Comparison of ENCODE assay signal across 2 cellular contexts in the genomic region with DNA sequence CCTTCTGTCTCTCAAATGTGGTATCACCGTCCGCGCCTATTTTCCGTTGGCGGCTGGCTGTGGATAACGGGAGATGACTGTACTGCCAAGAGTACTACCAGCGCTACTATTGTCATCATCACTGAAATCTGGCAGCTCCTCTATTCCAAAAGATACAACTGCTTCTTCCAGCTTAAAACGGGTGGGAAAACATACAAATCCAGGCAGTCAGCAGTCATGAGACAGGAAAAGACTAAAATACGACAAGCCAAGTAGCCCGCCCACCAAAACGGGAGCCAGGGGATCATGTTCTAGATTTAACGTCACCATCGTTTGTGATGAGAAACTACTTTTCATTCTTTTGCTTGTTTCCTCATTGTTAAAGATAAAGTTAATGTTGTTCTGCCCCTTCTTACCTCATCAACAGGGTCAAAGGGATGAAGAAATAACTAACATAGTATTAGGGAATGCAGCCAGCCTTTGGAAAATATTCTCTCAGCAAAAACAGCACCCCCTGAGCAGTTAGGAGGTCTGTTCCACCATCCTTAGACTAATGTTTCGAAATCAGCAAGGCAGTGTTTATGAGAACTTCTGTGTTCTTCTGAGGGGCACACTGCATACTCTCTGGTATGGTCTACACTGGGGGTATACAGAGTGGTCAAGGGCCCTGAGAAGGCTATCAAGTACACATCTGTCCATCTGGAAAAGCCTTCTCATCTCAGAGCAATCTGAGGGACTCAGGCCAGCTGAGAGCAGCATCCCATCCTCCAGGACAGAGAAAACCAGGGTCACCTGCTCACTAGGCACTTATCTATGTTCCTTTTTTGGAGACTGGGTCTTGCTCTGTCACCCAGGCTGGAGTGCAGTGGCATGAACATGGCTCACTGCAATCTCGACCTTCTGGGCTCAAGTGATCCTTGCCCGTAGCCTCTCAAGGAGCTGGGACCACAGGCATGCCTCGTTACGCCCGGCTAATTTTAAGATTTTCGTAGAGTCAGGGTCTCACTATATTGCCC.
TF ChIP-seq lines count a peak whose summit lies in the region.

No MANE protein-coding gene starts in this region.

TF ChIP-seq in liver, 16 proteins besides CTCF, POLR2A, EP300 and RAD21:
- TF ChIP-seq NR2F2 (IDR thresholded peaks at IDR 0.05), result peak; percentile 56
- TF ChIP-seq TAF1 (conservative IDR thresholded peaks at IDR 0.05), result no peak

TF ChIP-seq in HepG2, 621 proteins besides CTCF, POLR2A, EP300 and RAD21:
- no peak for TF ChIP-seq ZNF550 (CRISPR knock-in tag; IDR thresholded peaks at IDR 0.05; ENCODE audit: borderline replicate concordance)
- TF ChIP-seq ZNF136 (CRISPR knock-in tag; IDR thresholded peaks at IDR 0.05; ENCODE audit: low read depth), result no peak
- TF ChIP-seq, protein P1, sequence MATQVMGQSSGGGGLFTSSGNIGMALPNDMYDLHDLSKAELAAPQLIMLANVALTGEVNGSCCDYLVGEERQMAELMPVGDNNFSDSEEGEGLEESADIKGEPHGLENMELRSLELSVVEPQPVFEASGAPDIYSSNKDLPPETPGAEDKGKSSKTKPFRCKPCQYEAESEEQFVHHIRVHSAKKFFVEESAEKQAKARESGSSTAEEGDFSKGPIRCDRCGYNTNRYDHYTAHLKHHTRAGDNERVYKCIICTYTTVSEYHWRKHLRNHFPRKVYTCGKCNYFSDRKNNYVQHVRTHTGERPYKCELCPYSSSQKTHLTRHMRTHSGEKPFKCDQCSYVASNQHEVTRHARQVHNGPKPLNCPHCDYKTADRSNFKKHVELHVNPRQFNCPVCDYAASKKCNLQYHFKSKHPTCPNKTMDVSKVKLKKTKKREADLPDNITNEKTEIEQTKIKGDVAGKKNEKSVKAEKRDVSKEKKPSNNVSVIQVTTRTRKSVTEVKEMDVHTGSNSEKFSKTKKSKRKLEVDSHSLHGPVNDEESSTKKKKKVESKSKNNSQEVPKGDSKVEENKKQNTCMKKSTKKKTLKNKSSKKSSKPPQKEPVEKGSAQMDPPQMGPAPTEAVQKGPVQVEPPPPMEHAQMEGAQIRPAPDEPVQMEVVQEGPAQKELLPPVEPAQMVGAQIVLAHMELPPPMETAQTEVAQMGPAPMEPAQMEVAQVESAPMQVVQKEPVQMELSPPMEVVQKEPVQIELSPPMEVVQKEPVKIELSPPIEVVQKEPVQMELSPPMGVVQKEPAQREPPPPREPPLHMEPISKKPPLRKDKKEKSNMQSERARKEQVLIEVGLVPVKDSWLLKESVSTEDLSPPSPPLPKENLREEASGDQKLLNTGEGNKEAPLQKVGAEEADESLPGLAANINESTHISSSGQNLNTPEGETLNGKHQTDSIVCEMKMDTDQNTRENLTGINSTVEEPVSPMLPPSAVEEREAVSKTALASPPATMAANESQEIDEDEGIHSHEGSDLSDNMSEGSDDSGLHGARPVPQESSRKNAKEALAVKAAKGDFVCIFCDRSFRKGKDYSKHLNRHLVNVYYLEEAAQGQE (IDR thresholded peaks at IDR 0.05; ENCODE audit: borderline replicate concordance in 1 of 2, low read depth in 1 of 2, low read length in 2 of 2), result no peak
- TF ChIP-seq ZNF724P (CRISPR knock-in tag; IDR thresholded peaks at IDR 0.05; ENCODE audit: borderline replicate concordance), result no peak
- no peak for TF ChIP-seq PTBP1 (IDR thresholded peaks at IDR 0.05; ENCODE audit: low read depth, low read length, poor library complexity, severe bottlenecking)
- no peak for TF ChIP-seq ZNF34 (CRISPR knock-in tag; IDR thresholded peaks at IDR 0.05; ENCODE audit: borderline replicate concordance)
- TF ChIP-seq, protein P2, sequence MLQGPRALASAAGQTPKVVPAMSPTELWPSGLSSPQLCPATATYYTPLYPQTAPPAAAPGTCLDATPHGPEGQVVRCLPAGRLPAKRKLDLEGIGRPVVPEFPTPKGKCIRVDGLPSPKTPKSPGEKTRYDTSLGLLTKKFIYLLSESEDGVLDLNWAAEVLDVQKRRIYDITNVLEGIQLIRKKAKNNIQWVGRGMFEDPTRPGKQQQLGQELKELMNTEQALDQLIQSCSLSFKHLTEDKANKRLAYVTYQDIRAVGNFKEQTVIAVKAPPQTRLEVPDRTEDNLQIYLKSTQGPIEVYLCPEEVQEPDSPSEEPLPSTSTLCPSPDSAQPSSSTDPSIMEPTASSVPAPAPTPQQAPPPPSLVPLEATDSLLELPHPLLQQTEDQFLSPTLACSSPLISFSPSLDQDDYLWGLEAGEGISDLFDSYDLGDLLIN (CRISPR knock-in tag; IDR thresholded peaks at IDR 0.05; ENCODE audit: borderline replicate concordance), result no peak
- no peak for TF ChIP-seq ZNF44 (CRISPR knock-in tag; IDR thresholded peaks at IDR 0.05)
- TF ChIP-seq ZNF660 (CRISPR knock-in tag; IDR thresholded peaks at IDR 0.05; ENCODE audit: borderline replicate concordance, low read depth), result no peak
- no peak for TF ChIP-seq ZNF839 (CRISPR knock-in tag; IDR thresholded peaks at IDR 0.05; ENCODE audit: borderline replicate concordance)
- TF ChIP-seq, protein P3, sequence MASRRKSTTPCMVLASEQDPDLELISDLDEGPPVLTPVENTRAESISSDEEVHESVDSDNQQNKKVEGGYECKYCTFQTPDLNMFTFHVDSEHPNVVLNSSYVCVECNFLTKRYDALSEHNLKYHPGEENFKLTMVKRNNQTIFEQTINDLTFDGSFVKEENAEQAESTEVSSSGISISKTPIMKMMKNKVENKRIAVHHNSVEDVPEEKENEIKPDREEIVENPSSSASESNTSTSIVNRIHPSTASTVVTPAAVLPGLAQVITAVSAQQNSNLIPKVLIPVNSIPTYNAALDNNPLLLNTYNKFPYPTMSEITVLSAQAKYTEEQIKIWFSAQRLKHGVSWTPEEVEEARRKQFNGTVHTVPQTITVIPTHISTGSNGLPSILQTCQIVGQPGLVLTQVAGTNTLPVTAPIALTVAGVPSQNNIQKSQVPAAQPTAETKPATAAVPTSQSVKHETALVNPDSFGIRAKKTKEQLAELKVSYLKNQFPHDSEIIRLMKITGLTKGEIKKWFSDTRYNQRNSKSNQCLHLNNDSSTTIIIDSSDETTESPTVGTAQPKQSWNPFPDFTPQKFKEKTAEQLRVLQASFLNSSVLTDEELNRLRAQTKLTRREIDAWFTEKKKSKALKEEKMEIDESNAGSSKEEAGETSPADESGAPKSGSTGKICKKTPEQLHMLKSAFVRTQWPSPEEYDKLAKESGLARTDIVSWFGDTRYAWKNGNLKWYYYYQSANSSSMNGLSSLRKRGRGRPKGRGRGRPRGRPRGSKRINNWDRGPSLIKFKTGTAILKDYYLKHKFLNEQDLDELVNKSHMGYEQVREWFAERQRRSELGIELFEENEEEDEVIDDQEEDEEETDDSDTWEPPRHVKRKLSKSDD (CRISPR knock-in tag; IDR thresholded peaks at IDR 0.05; ENCODE audit: low read depth), result no peak
- no peak for TF ChIP-seq ZNF749 (CRISPR knock-in tag; IDR thresholded peaks at IDR 0.05; ENCODE audit: borderline replicate concordance)
- no peak for TF ChIP-seq ZFP36L1 (CRISPR knock-in tag; IDR thresholded peaks at IDR 0.05)
- no peak for TF ChIP-seq ZNF761 (CRISPR knock-in tag; conservative IDR thresholded peaks at IDR 0.05)
